Comparison of ENCODE assay signal across 17 cellular contexts in genomic region chr1:14217384-14217783, GRCh38.
DNase-seq lines count a peak whose midpoint lies in the region; ATAC-seq, FAIRE-seq and TF ChIP-seq lines count a peak whose summit lies in the region.
"Had no signal": no experiment of that assay in that cellular context is flagged by ENCODE, and none has a peak within 500 bp of the region (broad histone marks: within the 10 kb centered on the region; RNA-seq: fewer than 3 reads in every experiment).

No MANE protein-coding gene starts in this region.

- no peak for TF ChIP-seq POLR2A in GM18505 (IDR thresholded peaks at IDR 0.05; ENCODE audit: borderline replicate concordance, extremely low read depth, insufficient read depth, insufficient read length)

- in situ Hi-C loops in astrocyte of the cerebellum (cut with HindIII; ENCODE audit: low sequenced_read_pairs) = no loop called here

- no peak for TF ChIP-seq CTCF in astrocyte of the cerebellum (IDR thresholded peaks at IDR 0.05; ENCODE audit: low read depth, low read length, missing control alignments)
- no peak for TF ChIP-seq CTCF in epithelial cell of proximal tubule (conservative IDR thresholded peaks at IDR 0.05; ENCODE audit: low read depth, low read length)

- DNase-seq in DMS 273 (lab: John Stamatoyannopoulos, UW; ENCODE audit: unreplicated experiment) (peak; percentile 6), DMS 273 treated with DMSO at 0.1 percent for 48 hours (lab: John Stamatoyannopoulos, UW) (no peak), astrocyte of the cerebellum (ENCODE audit: low read depth) (peak; percentile 2), epithelial cell of proximal tubule (ENCODE audit: low read depth) (peak; percentile 6), frontal cortex (ENCODE audit: low spot score in 2 of 2) (no peak), DMS79 treated with DMSO at 0.1 percent for 48 hours (lab: John Stamatoyannopoulos, UW) (no peak)
- no peak for DNase-seq in activated CD4-positive, alpha-beta T cell treated with anti-CD3 and anti-CD28 coated beads, Interleukin-2, amount 50 U/mL, for 48 hours
- DNase-seq: AML-193; Caco-2; CD8-positive, alpha-beta memory T cell; EL; HCEC 1CT had no signal

- H3K4me3 ChIP-seq in astrocyte of the cerebellum (ENCODE audit: low read depth, low read length) (no peak overlapping the region), epithelial cell of proximal tubule (ENCODE audit: low read depth, low read length) (no peak overlapping the region)
- H3K4me3 ChIP-seq: BLaER1 had no signal

- FAIRE-seq in frontal cortex (lab: Jason Lieb, UNC) = peak; percentile 51
- FAIRE-seq: G401.6, GM12891, GM19239 had no signal

- ATAC-seq in GM18505 (IDR thresholded peaks at IDR 0.05; ENCODE audit: unreplicated experiment) = no peak

Comparison
In these comparisons a context has a peak if more than half of its experiments do, and no peak if none do; other contexts are left out.
1. DNase-seq: peak in DMS 273 (single experiment), astrocyte of the cerebellum (single experiment) and epithelial cell of proximal tubule (single experiment); none in DMS 273 treated with DMSO at 0.1 percent for 48 hours (single experiment), frontal cortex (0 of 2), DMS79 treated with DMSO at 0.1 percent for 48 hours (single experiment) and activated CD4-positive, alpha-beta T cell treated with anti-CD3 and anti-CD28 coated beads, Interleukin-2, amount 50 U/mL, for 48 hours (0 of 2).